Comparison of ENCODE assay signal across 19 cellular contexts in the genomic region with DNA sequence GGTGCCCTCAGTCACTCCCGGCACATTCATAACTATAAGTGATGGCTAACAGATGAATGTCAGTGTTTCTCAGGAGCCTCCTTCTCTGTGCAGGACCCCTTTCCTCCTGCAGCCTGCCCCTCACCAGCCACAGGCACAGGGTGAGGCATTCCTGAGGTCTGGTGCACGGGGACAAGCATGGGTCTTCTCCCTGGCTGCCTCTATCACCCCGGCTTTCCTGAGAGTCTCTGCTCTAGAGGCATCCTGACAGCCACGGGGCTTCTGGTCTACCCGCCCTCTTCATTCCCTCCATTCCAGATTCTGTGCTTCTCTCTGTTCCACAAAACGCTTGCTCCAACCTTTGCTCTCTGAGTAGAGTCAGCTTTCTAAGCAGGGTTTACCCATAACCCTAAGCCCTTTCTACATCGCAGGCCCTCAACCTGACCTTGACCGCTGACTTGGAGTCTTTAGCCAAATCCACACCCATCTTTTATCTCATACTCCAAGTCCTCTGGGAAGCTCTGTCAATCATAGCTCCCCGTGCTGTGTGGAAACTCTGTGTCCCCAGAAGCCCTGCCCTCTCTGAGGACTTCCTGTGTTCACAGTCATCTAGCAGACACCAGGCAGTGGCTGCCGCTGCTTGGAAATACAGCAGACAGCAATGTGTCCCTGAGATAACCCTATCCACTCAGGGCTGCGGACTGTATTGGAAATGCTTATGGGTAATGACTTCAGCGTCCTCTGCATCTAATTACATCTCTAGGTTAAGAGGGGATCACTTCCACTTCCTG.
DNase-seq lines count a peak whose midpoint lies in the region; ATAC-seq and TF ChIP-seq lines count a peak whose summit lies in the region.
"Had no signal": no experiment of that assay in that cellular context is flagged by ENCODE, and none has a peak within 500 bp of the region (broad histone marks: within the 10 kb centered on the region; RNA-seq: fewer than 3 reads in every experiment).

No MANE protein-coding gene starts in this region.

- H3K4me3 ChIP-seq in BLaER1 (no peak overlapping the region), WERI-Rb-1 (ENCODE audit: low read depth, low read length) (no peak overlapping the region)
- H3K4me3 ChIP-seq: suprapubic skin had no signal

- TF ChIP-seq CTCF in CD4-positive, alpha-beta T cell (IDR thresholded peaks at IDR 0.05), result no peak
- TF ChIP-seq CTCF in WERI-Rb-1 (IDR thresholded peaks at IDR 0.05; ENCODE audit: low read depth, low read length), result no peak

- H3K4me1 Mint-ChIP-seq in CD4-positive, alpha-beta T cell (ENCODE audit: low read depth), result peaks cover 34% of the 10 kb centered on the region
- peaks cover 41% of the 10 kb centered on the region for H3K4me1 Mint-ChIP-seq in activated naive CD8-positive, alpha-beta T cell (ENCODE audit: low read depth)

- no peaks in the 10 kb centered on the region for H3K27me3 Mint-ChIP-seq in CD4-positive, alpha-beta T cell
- no peaks in the 10 kb centered on the region for H3K27me3 Mint-ChIP-seq in activated naive CD8-positive, alpha-beta T cell

- peaks cover 55% of the 10 kb centered on the region for H3K4me1 ChIP-seq in BLaER1
- H3K4me1 ChIP-seq: suprapubic skin had no signal

- H3K9me3 Mint-ChIP-seq in CD4-positive, alpha-beta T cell, result no peaks in the 10 kb centered on the region
- no peaks in the 10 kb centered on the region for H3K9me3 Mint-ChIP-seq in activated naive CD8-positive, alpha-beta T cell (ENCODE audit: low read depth)
- H3K9me3 Mint-ChIP-seq: activated T-cell treated with anti-CD3 and anti-CD28 coated beads, Interleukin-2, amount 50 U/mL, for 72 hours had no signal

- H3K4me2 ChIP-seq in BLaER1, result peak overlapping the region; percentile 58

- no peak for DNase-seq in CD4-positive, alpha-beta T cell
- DNase-seq in inferior parietal cortex (ENCODE audit: extremely low spot score) (peak; percentile 27), WERI-Rb-1 (no peak), AG20443 (ENCODE audit: low spot score) (no peak)
- DNase-seq: activated CD4-positive, alpha-beta T cell treated with anti-CD3 and anti-CD28 coated beads, Interleukin-2, amount 50 U/mL, for 4 hours; activated T-cell treated with anti-CD3 and anti-CD28 coated beads, Interleukin-2, amount 50 U/mL, for 72 hours; AML-193; anterior cingulate cortex; H7; KBM-7; NCI-H1048; NCI-H2081; NCI-H526; SHP77 treated with DMSO at 0.1 percent for 48 hours; stimulated activated CD4-positive, alpha-beta T cell treated with anti-CD3 and anti-CD28 coated beads, Interleukin-2, amount 100 ng/mL, for 48 hours had no signal

- H3K27me3 ChIP-seq in BLaER1 (no peaks in the 10 kb centered on the region), WERI-Rb-1 (ENCODE audit: insufficient read depth, low read depth, severe bottlenecking) (peaks cover 5% of the 10 kb centered on the region)
- H3K27me3 ChIP-seq in CD4-positive, alpha-beta T cell (ENCODE audit: control insufficient read depth, insufficient read depth, low read length), result no peaks in the 10 kb centered on the region
- H3K27me3 ChIP-seq: suprapubic skin had no signal

- peak; percentile 63 for ATAC-seq in CD4-positive, alpha-beta T cell (ENCODE audit: poor library complexity)
- no peak for ATAC-seq in GM21381 (IDR thresholded peaks at IDR 0.05; ENCODE audit: unreplicated experiment)

- H3K36me3 ChIP-seq in BLaER1 (peaks cover 78% of the 10 kb centered on the region), WERI-Rb-1 (no peaks in the 10 kb centered on the region)
- H3K36me3 ChIP-seq: suprapubic skin had no signal

- POLR2A ChIA-PET in CD4-positive, alpha-beta T cell (lab: Charles Lee), result no interaction called here

- intact Hi-C loops in CD4-positive, alpha-beta T cell (cut with DNase I, micrococcal nuclease), result loop anchor here in 1 of 2 experiments (10.0 kb wide), 1 partner anchor 327 kb away; no protein-coding TSS in a partner anchor

- no peaks in the 10 kb centered on the region for H4K20me1 ChIP-seq in BLaER1

- H3K27ac ChIP-seq in BLaER1, result peak overlapping the region; percentile 61
- no peak overlapping the region for H3K27ac ChIP-seq in CD4-positive, alpha-beta T cell (ENCODE audit: low read depth, low read length)
- no peak overlapping the region for H3K27ac ChIP-seq in WERI-Rb-1
- H3K27ac ChIP-seq: suprapubic skin had no signal

- H3K9me3 ChIP-seq in BLaER1 (peaks cover 35% of the 10 kb centered on the region), WERI-Rb-1 (ENCODE audit: severe bottlenecking) (no peaks in the 10 kb centered on the region)
- H3K9me3 ChIP-seq in CD4-positive, alpha-beta T cell (ENCODE audit: control insufficient read depth, low read length), result no peaks in the 10 kb centered on the region
- H3K9me3 ChIP-seq: suprapubic skin had no signal

- H3K36me3 Mint-ChIP-seq in CD4-positive, alpha-beta T cell (ENCODE audit: low read depth), result peaks cover 73% of the 10 kb centered on the region
- peaks cover 21% of the 10 kb centered on the region for H3K36me3 Mint-ChIP-seq in activated naive CD8-positive, alpha-beta T cell

- no peak overlapping the region; the same call in 1 of the 2 replicates for H3K9ac ChIP-seq in BLaER1

- peak overlapping the region; percentile 16 for H3K27ac Mint-ChIP-seq in CD4-positive, alpha-beta T cell
- peak overlapping the region; percentile 68 for H3K27ac Mint-ChIP-seq in activated naive CD8-positive, alpha-beta T cell

- CTCF ChIA-PET in CD4-positive, alpha-beta T cell (lab: Charles Lee), result no interaction called here

- H3K4me3 Mint-ChIP-seq in CD4-positive, alpha-beta T cell, result no peak overlapping the region
- H3K4me3 Mint-ChIP-seq in activated naive CD8-positive, alpha-beta T cell, result no peak overlapping the region
- H3K4me3 Mint-ChIP-seq: activated T-cell treated with anti-CD3 and anti-CD28 coated beads, Interleukin-2, amount 50 U/mL, for 72 hours had no signal
